In genomic region chr17:40909351-40909750, GRCh38 we compare ENCODE assay signal across 1 cellular context.
TF ChIP-seq lines count a peak whose summit lies in the region.

No MANE protein-coding gene starts in this region.

TF ChIP-seq in endothelial cell of umbilical vein, 7 proteins besides CTCF, POLR2A, EP300 and RAD21:
- TF ChIP-seq FOS (IDR thresholded peaks at IDR 0.05; ENCODE audit: borderline replicate concordance, insufficient read depth, low read length) (peak; percentile 91), MYC (IDR thresholded peaks at IDR 0.05; ENCODE audit: low read depth, low read length) (no peak), JUN (IDR thresholded peaks at IDR 0.05; ENCODE audit: borderline replicate concordance, insufficient read depth, insufficient read length, low read depth) (peak; percentile 83)
TF ChIP-seq in endothelial cell of umbilical vein: peak in this region for 2.
